Comparison of ENCODE assay signal across 8 cellular contexts in the genomic region with DNA sequence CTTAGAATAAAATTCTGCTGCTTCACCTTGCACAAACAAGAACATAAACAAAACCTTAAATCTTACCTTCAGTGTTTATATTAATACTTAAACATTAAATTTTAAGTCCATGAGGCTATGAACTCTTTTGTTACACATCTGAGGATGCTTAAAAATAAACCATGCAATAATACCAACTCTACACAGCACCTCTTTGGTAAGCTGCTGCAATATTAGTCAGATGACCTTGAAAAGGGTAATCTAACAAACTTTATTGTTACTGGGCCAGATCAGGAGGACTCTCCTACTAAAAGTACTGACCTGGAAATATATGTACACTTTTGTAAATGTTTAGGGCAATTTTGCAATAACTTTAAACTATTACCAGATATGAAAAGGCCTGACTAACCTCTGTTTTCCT. TPM values are rescaled to one million over a fixed set of nuclear protein-coding genes. Genes with fewer than 3 reads are reported as not detected.
DNase-seq lines count a peak whose midpoint lies in the region; ATAC-seq and TF ChIP-seq lines count a peak whose summit lies in the region.

No MANE protein-coding gene starts in this region.

- H3K4me3 ChIP-seq in DOHH2 (ENCODE audit: low read length) = peak overlapping the region; percentile 91
- H3K4me3 ChIP-seq in RWPE2 (ENCODE audit: severe bottlenecking) = peak overlapping the region; percentile 47
- H3K4me3 ChIP-seq in esophagus muscularis mucosa = peak overlapping the region; percentile 76 to 83 (median 79)
- H3K4me3 ChIP-seq in trophoblast cell (ENCODE audit: low read depth, low read length) = peak overlapping the region; percentile 97

- no peak overlapping the region for H2BK12ac ChIP-seq in trophoblast cell (ENCODE audit: low read length)

- H2AK5ac ChIP-seq in trophoblast cell (ENCODE audit: low read length) = no peak overlapping the region

- no peak overlapping the region for H4K8ac ChIP-seq in trophoblast cell (ENCODE audit: low read depth, low read length)

- DNase-seq in RWPE2 (ENCODE audit: low spot score) = no peak
- DNase-seq in esophagus muscularis mucosa (ENCODE audit: extremely low spot score) = no peak
- DNase-seq in trophoblast cell = no peak
- DNase-seq in NOMO-1 treated with DMSO at 0.1 percent for 48 hours (lab: John Stamatoyannopoulos, UW; ENCODE audit: unreplicated experiment) = no peak
- no peak for DNase-seq in A172 (ENCODE audit: low spot score)
- no peak for DNase-seq in NCI-H1436 (lab: John Stamatoyannopoulos, UW)
- no peak for DNase-seq in inferior parietal cortex (ENCODE audit: extremely low spot score)

- H4K12ac ChIP-seq in trophoblast cell (ENCODE audit: low read depth, low read length) = no peak overlapping the region

- H4K91ac ChIP-seq in trophoblast cell (ENCODE audit: low read depth, low read length) = no peak overlapping the region

- H3K14ac ChIP-seq in trophoblast cell (ENCODE audit: low read length) = no peak overlapping the region

- H3K79me2 ChIP-seq in DOHH2 (ENCODE audit: control insufficient read depth, low read length) = peaks cover 33% of the 10 kb centered on the region
- H3K79me2 ChIP-seq in trophoblast cell (ENCODE audit: control insufficient read depth, insufficient read depth, low read length, poor library complexity) = peaks cover 2% of the 10 kb centered on the region

- H2BK5ac ChIP-seq in trophoblast cell (ENCODE audit: low read depth, low read length, poor library complexity) = no peak overlapping the region

- H2AFZ ChIP-seq in trophoblast cell (ENCODE audit: insufficient read depth, low read length, poor library complexity) = no peak overlapping the region

- no peak for TF ChIP-seq CTCF in DOHH2 (IDR thresholded peaks at IDR 0.05; ENCODE audit: low read depth, low read length, poor library complexity, severe bottlenecking)
- TF ChIP-seq CTCF in RWPE2 (IDR thresholded peaks at IDR 0.05; ENCODE audit: poor library complexity, severe bottlenecking) = no peak
- TF ChIP-seq CTCF in esophagus muscularis mucosa (IDR thresholded peaks at IDR 0.05) = no peak

- H3K18ac ChIP-seq in trophoblast cell (ENCODE audit: low read length) = no peak overlapping the region

- peak overlapping the region; percentile 47; the same call in 1 of the 2 replicates for H3K27ac ChIP-seq in DOHH2 (ENCODE audit: low read depth, low read length)
- H3K27ac ChIP-seq in RWPE2 (ENCODE audit: poor library complexity, severe bottlenecking) = peak overlapping the region; percentile 61
- H3K27ac ChIP-seq in esophagus muscularis mucosa (replicated peaks in 1 of 4) = peak overlapping the region; percentile 86 to 89 (median 89)
- H3K27ac ChIP-seq in trophoblast cell (ENCODE audit: low read depth, low read length) = no peak overlapping the region

- H3K79me1 ChIP-seq in trophoblast cell (ENCODE audit: low read length) = peaks cover 6% of the 10 kb centered on the region

- TF ChIP-seq EP300 in esophagus muscularis mucosa (IDR thresholded peaks at IDR 0.05) = no peak

- no peaks in the 10 kb centered on the region for H3K27me3 ChIP-seq in DOHH2 (ENCODE audit: control insufficient read depth, low read length)
- no peaks in the 10 kb centered on the region for H3K27me3 ChIP-seq in RWPE2 (ENCODE audit: insufficient read depth, poor library complexity, severe bottlenecking)
- H3K27me3 ChIP-seq in esophagus muscularis mucosa = no peaks in the 10 kb centered on the region
- H3K27me3 ChIP-seq in trophoblast cell (ENCODE audit: insufficient read depth, low read length) = no peaks in the 10 kb centered on the region

- H2BK120ac ChIP-seq in trophoblast cell (ENCODE audit: insufficient read depth, low read length, poor library complexity) = no peak overlapping the region

- H3F3A ChIP-seq in DOHH2 (ENCODE audit: control insufficient read depth, insufficient read depth) = no peaks in the 10 kb centered on the region

- H3K9me2 ChIP-seq in DOHH2 (replicated peaks; ENCODE audit: control insufficient read depth, low read length) = no peaks in the 10 kb centered on the region

- no peak for ATAC-seq in RWPE2 (ENCODE audit: low read depth)

- H3K4me1 ChIP-seq in DOHH2 (ENCODE audit: control insufficient read depth, low read length) (peaks cover 15% of the 10 kb centered on the region), RWPE2 (ENCODE audit: insufficient read depth, poor library complexity, severe bottlenecking) (peaks cover 2% of the 10 kb centered on the region), esophagus muscularis mucosa (peaks cover 14 to 20% (median 17%) of the 10 kb centered on the region in 4 donors), trophoblast cell (ENCODE audit: control insufficient read depth in 1 of 2, insufficient read depth in 2 of 2, low read length in 2 of 2) (no peaks in the 10 kb centered on the region)

- H3K36me3 ChIP-seq in DOHH2 (ENCODE audit: control insufficient read depth, low read length) = peaks cover 41% of the 10 kb centered on the region
- peaks cover 41% of the 10 kb centered on the region for H3K36me3 ChIP-seq in RWPE2 (ENCODE audit: low read depth)
- peaks cover 0 to 39% (median 24%) of the 10 kb centered on the region in 4 donors for H3K36me3 ChIP-seq in esophagus muscularis mucosa
- peaks cover 7 to 10% of the 10 kb centered on the region in 2 experiments for H3K36me3 ChIP-seq in trophoblast cell (ENCODE audit: control insufficient read depth in 1 of 2, insufficient read depth in 2 of 2, low read length in 2 of 2)

- H3K4ac ChIP-seq in trophoblast cell (ENCODE audit: low read depth, low read length) = no peak overlapping the region

- H3K4me2 ChIP-seq in DOHH2 (ENCODE audit: low read length) (peak overlapping the region; percentile 63), trophoblast cell (ENCODE audit: low read length) (peak overlapping the region; percentile 74)

- H3K9ac ChIP-seq in trophoblast cell (ENCODE audit: low read length) = peak overlapping the region; percentile 79

- no peak overlapping the region for H3K23ac ChIP-seq in trophoblast cell (ENCODE audit: low read length)

- intact Hi-C loops in esophagus muscularis mucosa (cut with DNase I) = no loop called here

- H4K20me1 ChIP-seq in DOHH2 (ENCODE audit: control insufficient read depth, insufficient read depth, low read depth, low read length) = no peaks in the 10 kb centered on the region

- H3K9me3 ChIP-seq in DOHH2 (ENCODE audit: control insufficient read depth, insufficient read depth, low read length) (no peaks in the 10 kb centered on the region), RWPE2 (ENCODE audit: severe bottlenecking) (no peaks in the 10 kb centered on the region), esophagus muscularis mucosa (no peaks in the 10 kb centered on the region), trophoblast cell (ENCODE audit: insufficient read depth, low read depth, low read length) (no peaks in the 10 kb centered on the region)

- no peak for TF ChIP-seq POLR2A in esophagus muscularis mucosa (IDR thresholded peaks at IDR 0.05; ENCODE audit: low read depth)

RNA-seq across cellular contexts. Expression of a gene that starts 0.8 kb away (rescaled TPM):
- total RNA-seq in esophagus muscularis mucosa = 10 to 100 TPM; 31.5 to 60.7 (median 50.9) TPM
- polyA plus RNA-seq in trophoblast cell (2013) = 46.4 and 46.9 TPM in 2 replicates
- total RNA-seq in A172 (2014; rRNA removed; shearing (Covaris generic)) = 45.6 and 53.9 TPM in 2 replicates

RNA-seq across cellular contexts. Expression of a gene that starts 21.9 kb away (rescaled TPM):
- total RNA-seq in esophagus muscularis mucosa = 1,000 to 10,000 TPM in 2 of 4 donors, 100 to 1,000 TPM in 2; 614 to 1,394 (median 877) TPM
- polyA plus RNA-seq in trophoblast cell (2013) = 405 and 420 TPM in 2 replicates
- total RNA-seq in A172 (2014; rRNA removed; shearing (Covaris generic)) = 402 and 657 TPM in 2 replicates

Comparison
In these comparisons a context has a peak if more than half of its experiments do, and no peak if none do; other contexts are left out.
1. H3K4me3 ChIP-seq: peak in every context shown above with its lines; median percentile 97 in trophoblast cell; 91 in DOHH2; 79 in esophagus muscularis mucosa; 47 in RWPE2.